Comparison of ENCODE assay signal across 27 cellular contexts in the genomic region with DNA sequence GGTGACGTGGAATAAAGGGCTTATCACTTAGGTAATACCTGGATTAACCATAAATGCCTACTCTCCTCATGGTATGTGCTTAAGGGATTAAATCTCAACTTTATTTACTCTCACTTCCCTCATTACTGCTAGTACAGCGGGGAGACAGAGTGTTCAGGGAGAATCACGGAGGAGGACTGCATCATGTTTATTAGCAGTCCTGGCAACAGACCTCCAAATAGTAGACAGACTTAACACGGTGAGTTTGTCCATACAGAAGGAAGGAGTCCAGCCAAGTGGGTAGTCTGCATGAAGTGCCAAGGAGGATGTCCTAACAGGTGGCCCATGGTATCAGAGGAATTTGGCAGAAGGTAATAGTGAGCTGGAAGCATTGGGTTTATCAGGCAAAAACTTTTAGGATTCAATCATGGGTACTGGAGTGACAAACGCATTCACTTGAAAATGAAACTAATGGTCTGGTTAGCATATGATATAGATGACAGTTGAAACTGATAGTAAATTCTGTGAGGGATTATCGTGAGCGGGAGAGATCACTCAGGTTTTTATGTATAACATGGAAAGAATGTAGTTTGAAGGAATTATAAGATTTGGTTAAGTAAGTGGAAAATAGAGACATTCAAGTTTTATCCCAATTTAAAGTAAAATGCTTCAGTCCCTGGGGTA.
DNase-seq lines count a peak whose midpoint lies in the region; ATAC-seq and TF ChIP-seq lines count a peak whose summit lies in the region.
"Had no signal": no experiment of that assay in that cellular context is flagged by ENCODE, and none has a peak within 500 bp of the region (broad histone marks: within the 10 kb centered on the region; RNA-seq: fewer than 3 reads in every experiment).

No MANE protein-coding gene starts in this region.

- H4K20me1 ChIP-seq in MM.1S (ENCODE audit: insufficient read depth, low read length): no peaks in the 10 kb centered on the region

- WGBS in adrenal gland, 4 donors: 92 to 96% (median 94%) methylated on average over 7 of the region's 7 CpGs

- ATAC-seq in GM21381 (IDR thresholded peaks at IDR 0.05; ENCODE audit: unreplicated experiment) (peak; percentile 63), HG03432 (IDR thresholded peaks at IDR 0.05; ENCODE audit: unreplicated experiment) (no peak)
- ATAC-seq: right cardiac atrium, WTC11 had no signal

- H3K4me3 ChIP-seq in MM.1S (ENCODE audit: low read length): peak overlapping the region; percentile 60
- H3K4me3 ChIP-seq in adrenal gland: no peak overlapping the region
- H3K4me3 ChIP-seq: HAP-1, SJSA1, thyroid gland had no signal

- H3K4me2 ChIP-seq in MM.1S (ENCODE audit: low read depth, low read length): peak overlapping the region; percentile 78

- TF ChIP-seq CTCF in MM.1S (IDR thresholded peaks at IDR 0.05; ENCODE audit: low read length) (no peak), adrenal gland (IDR thresholded peaks at IDR 0.05) (no peak)

- H3K27me3 ChIP-seq in MM.1S (replicated peaks; ENCODE audit: insufficient read depth, low read length) (no peaks in the 10 kb centered on the region), adrenal gland (no peaks in the 10 kb centered on the region)
- H3K27me3 ChIP-seq: neutrophil, SJSA1, thyroid gland had no signal

- H3K79me2 ChIP-seq in MM.1S (ENCODE audit: low read length): no peaks in the 10 kb centered on the region

- peak overlapping the region; percentile 59; the same call in 1 of the 2 replicates for H3K27ac ChIP-seq in MM.1S (ENCODE audit: low read length)
- no peak overlapping the region for H3K27ac ChIP-seq in adrenal gland
- H3K27ac ChIP-seq: C4-2B, neutrophil, SJSA1, thyroid gland had no signal

- H3K9me2 ChIP-seq in MM.1S (replicated peaks; ENCODE audit: insufficient read depth, low read length): no peaks in the 10 kb centered on the region

- no peaks in the 10 kb centered on the region for H3K36me3 ChIP-seq in MM.1S (replicated peaks; ENCODE audit: insufficient read depth, low read length)
- H3K36me3 ChIP-seq in adrenal gland (replicated peaks in 1 of 2): no peaks in the 10 kb centered on the region
- H3K36me3 ChIP-seq: HAP-1, neutrophil, SJSA1, thyroid gland had no signal

- intact Hi-C loops in adrenal gland (cut with DNase I): no loop called here

- in situ Hi-C loops in G401 (cut with HindIII; ENCODE audit: low sequenced_read_pairs): no loop called here

- 0 out of 2 replicates have a peak, but pooled peaks cover 3% of the 10 kb centered on the region for H3F3A ChIP-seq in MM.1S (ENCODE audit: insufficient read depth, low read length)

- H2AFZ ChIP-seq in MM.1S (ENCODE audit: low read length): peak overlapping the region; percentile 67

- H3K9me3 ChIP-seq in MM.1S (replicated peaks; ENCODE audit: insufficient read depth, low read length): no peaks in the 10 kb centered on the region
- no peaks in the 10 kb centered on the region for H3K9me3 ChIP-seq in adrenal gland (replicated peaks in 1 of 3)
- H3K9me3 ChIP-seq: neutrophil, SJSA1, thyroid gland had no signal

- H3K4me1 ChIP-seq in MM.1S (ENCODE audit: low read length): peaks cover 20% of the 10 kb centered on the region
- no peaks in the 10 kb centered on the region for H3K4me1 ChIP-seq in adrenal gland (replicated peaks in 1 of 2)
- H3K4me1 ChIP-seq: HAP-1, SJSA1, thyroid gland had no signal

- peak overlapping the region; percentile 51; the same call in 1 of the 2 replicates for H3K9ac ChIP-seq in MM.1S (ENCODE audit: low read length)

- DNase-seq in G401 (ENCODE audit: low spot score) (peak; percentile 77), MM.1S (peak; percentile 55), cerebellum (ENCODE audit: low spot score) (peak; percentile 22), adrenal gland (no peak), EL (no peak), DMS79 (lab: John Stamatoyannopoulos, UW) (no peak)
- DNase-seq: ACHN; activated CD4-positive, alpha-beta memory T cell treated with anti-CD3 and anti-CD28 coated beads, Interleukin-2, amount 10 ng/mL, durations not matched to agents 7 days and 5 days; activated naive CD4-positive, alpha-beta T cell treated with anti-CD3 and anti-CD28 coated beads, Interleukin-2, amount 50 U/mL, for 16 hours; activated T-cell treated with anti-CD3 and anti-CD28 coated beads, Interleukin-2, amount 50 U/mL, for 48 hours; DMS153; effector memory CD4-positive, alpha-beta T cell; KG1; NCI-H1092; NCI-H2029; NCI-H510A treated with DMSO at 0.1 percent for 48 hours; right cardiac atrium; stimulated activated naive CD4-positive, alpha-beta T cell; T-helper 2 cell; thyroid gland had no signal

- no peak for TF ChIP-seq POLR2A in adrenal gland (IDR thresholded peaks at IDR 0.05)

Comparison
In these comparisons a context has a peak if more than half of its experiments do, and no peak if none do; other contexts are left out.
1. DNase-seq: peak in G401 (single experiment), MM.1S (single experiment) and cerebellum (single experiment); none in adrenal gland (0 of 7), EL (single experiment) and DMS79 (single experiment).